In the genomic region with DNA sequence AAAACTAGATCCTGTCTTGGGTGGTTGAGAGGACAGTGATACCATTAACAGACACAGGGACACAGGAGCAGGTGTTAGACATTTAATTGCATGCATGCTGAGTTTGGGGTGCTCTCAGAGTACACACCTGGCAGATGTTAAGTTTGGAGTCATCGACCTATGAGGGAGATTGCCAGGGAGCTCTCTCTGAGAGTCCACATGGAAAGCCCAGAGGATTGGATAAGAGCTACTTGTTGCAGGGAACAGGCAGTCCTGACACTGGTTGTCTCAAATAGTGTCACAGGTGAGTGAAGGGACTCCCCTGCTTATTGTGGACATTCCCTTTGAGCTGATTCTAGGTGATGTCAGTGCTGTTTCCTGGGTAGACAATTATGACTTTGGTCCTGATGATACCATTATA, we compare ENCODE assay signal across 15 cellular contexts. TPM values are rescaled to one million over a fixed set of nuclear protein-coding genes. Genes with fewer than 3 reads are reported as not detected.
DNase-seq lines count a peak whose midpoint lies in the region; ATAC-seq and TF ChIP-seq lines count a peak whose summit lies in the region.
"Had no signal": no experiment of that assay in that cellular context is flagged by ENCODE, and none has a peak within 500 bp of the region (broad histone marks: within the 10 kb centered on the region; RNA-seq: fewer than 3 reads in every experiment).

No MANE protein-coding gene starts in this region.

- H3K27me3 ChIP-seq in BLaER1 treated with 17β-estradiol and CSF1 and Interleukin-3, amounts not matched to agents 10 nM and 100 nM, result no peaks in the 10 kb centered on the region
- no peaks in the 10 kb centered on the region for H3K27me3 ChIP-seq in CD4-positive, alpha-beta memory T cell (ENCODE audit: insufficient read depth, low read length)
- H3K27me3 ChIP-seq in liver (ENCODE audit: control insufficient read depth in 4 of 4, insufficient read depth in 4 of 4, low read length in 3 of 4), result no peaks in the 10 kb centered on the region
- H3K27me3 ChIP-seq: SJCRH30, tibial nerve had no signal

- H3K4me1 Mint-ChIP-seq in CD4-positive, alpha-beta memory T cell, result peaks cover 29 to 50% (median 36%) of the 10 kb centered on the region in 4 donors

- peak overlapping the region in 3 of 7 donors; percentile 28 to 70 (median 47) for H3K27ac Mint-ChIP-seq in CD4-positive, alpha-beta memory T cell
- H3K27ac Mint-ChIP-seq: T-helper 2 cell treated with Interferon-gamma antibody and Interleukin-4, amounts not matched to agents 5 μg/mL and 100 μg/mL, for 36 hours had no signal

- H3K9me3 Mint-ChIP-seq in CD4-positive, alpha-beta memory T cell, result no peaks in the 10 kb centered on the region
- H3K9me3 Mint-ChIP-seq: T-helper 2 cell treated with Interferon-gamma antibody and Interleukin-4, amounts not matched to agents 5 μg/mL and 100 μg/mL, for 36 hours had no signal

- no peaks in the 10 kb centered on the region for H3K27me3 Mint-ChIP-seq in CD4-positive, alpha-beta memory T cell

- CTCF ChIA-PET in CD4-positive, alpha-beta memory T cell (lab: Charles Lee; ENCODE audit: partially characterized antibody), result interaction anchor here (1.2 to 2.0 kb wide), 2 partner anchors 8 to 11 kb away, joined by 3 to 4 read pairs; no protein-coding TSS in a partner anchor

- H3K36me3 Mint-ChIP-seq in CD4-positive, alpha-beta memory T cell, result peaks cover 0 to 4% of the 10 kb centered on the region in 2 donors

- peaks cover 17 to 43% (median 29%) of the 10 kb centered on the region in 10 experiments for H3K4me1 ChIP-seq in BLaER1 treated with 17β-estradiol and CSF1 and Interleukin-3, amounts not matched to agents 10 nM and 100 nM
- H3K4me1 ChIP-seq in CD4-positive, alpha-beta memory T cell (ENCODE audit: insufficient read depth, low read length), result peaks cover 25% of the 10 kb centered on the region
- H3K4me1 ChIP-seq in liver (ENCODE audit: control insufficient read depth in 4 of 4, insufficient read depth in 4 of 4, low read length in 3 of 4), result peaks cover 7 to 56% (median 43%) of the 10 kb centered on the region in 4 donors

- 37% methylated on average over 1 of the region's 1 CpG for WGBS in liver

- no peak for DNase-seq in CD4-positive, alpha-beta memory T cell
- DNase-seq in NCI-H69 (lab: John Stamatoyannopoulos, UW) (peak; percentile 49), HuH-7.5 (ENCODE audit: low spot score) (no peak), T-helper 1 cell (no peak)
- DNase-seq: activated CD4-positive, CD25-positive, alpha-beta regulatory T cell treated with anti-CD3 and anti-CD28 coated beads, Interleukin-2, amount 50 U/mL, for 72 hours; DMS 273 treated with DMSO at 0.1 percent for 48 hours; KBM-7; psoas muscle; SJCRH30 had no signal

- no peaks in the 10 kb centered on the region for H3K9me3 ChIP-seq in BLaER1 treated with 17β-estradiol and CSF1 and Interleukin-3, amounts not matched to agents 10 nM and 100 nM (replicated peaks in 1 of 11)
- H3K9me3 ChIP-seq in CD4-positive, alpha-beta memory T cell (ENCODE audit: control insufficient read depth in 1 of 2, low read length in 2 of 2), result no peaks in the 10 kb centered on the region
- no peaks in the 10 kb centered on the region for H3K9me3 ChIP-seq in liver (ENCODE audit: control insufficient read depth in 4 of 4, low read length in 3 of 4)
- H3K9me3 ChIP-seq: psoas muscle, SJCRH30, tibial nerve had no signal

- POLR2A ChIA-PET in CD4-positive, alpha-beta memory T cell (lab: Charles Lee; ENCODE audit: partially characterized antibody), result interaction anchor here (4.2 kb wide), 1 partner anchor 66 kb away, joined by 28 read pairs; a partner anchor contains a TSS

- H3K4me3 ChIP-seq in BLaER1 treated with 17β-estradiol and CSF1 and Interleukin-3, amounts not matched to agents 10 nM and 100 nM, result no peak overlapping the region
- H3K4me3 ChIP-seq in CD4-positive, alpha-beta memory T cell (ENCODE audit: low read length in 2 of 2), result no peak overlapping the region
- peak overlapping the region; percentile 13 to 88 (median 14) for H3K4me3 ChIP-seq in liver (ENCODE audit: low read depth in 1 of 3, low read length in 3 of 3)
- H3K4me3 ChIP-seq: SJCRH30, tibial nerve had no signal

- ATAC-seq in HG03439 (IDR thresholded peaks at IDR 0.05; ENCODE audit: unreplicated experiment), result no peak
- no peak for ATAC-seq in HG03457 (IDR thresholded peaks at IDR 0.05; ENCODE audit: unreplicated experiment)
- ATAC-seq: psoas muscle had no signal

- peaks cover 23 to 73% (median 45%) of the 10 kb centered on the region in 11 experiments; a peak in 18 of 22 replicates for H4K20me1 ChIP-seq in BLaER1 treated with 17β-estradiol and CSF1 and Interleukin-3, amounts not matched to agents 10 nM and 100 nM

- no peak overlapping the region for H3K27ac ChIP-seq in BLaER1 treated with 17β-estradiol and CSF1 and Interleukin-3, amounts not matched to agents 10 nM and 100 nM
- no peak overlapping the region for H3K27ac ChIP-seq in CD4-positive, alpha-beta memory T cell (ENCODE audit: low read depth, low read length)
- peak overlapping the region; percentile 81 to 86 for H3K27ac ChIP-seq in liver (ENCODE audit: low read depth in 1 of 2, low read length in 2 of 2)
- H3K27ac ChIP-seq: psoas muscle, SJCRH30, tibial nerve had no signal

- H3K36me3 ChIP-seq in BLaER1 treated with 17β-estradiol and CSF1 and Interleukin-3, amounts not matched to agents 10 nM and 100 nM, result peaks cover 0 to 9% (median 0%) of the 10 kb centered on the region in 11 experiments; a peak in 4 of 22 replicates
- H3K36me3 ChIP-seq in CD4-positive, alpha-beta memory T cell (ENCODE audit: insufficient read depth, low read length), result no peaks in the 10 kb centered on the region
- no peaks in the 10 kb centered on the region for H3K36me3 ChIP-seq in liver (ENCODE audit: control insufficient read depth in 4 of 4, insufficient read depth in 3 of 4, low read depth in 1 of 4, low read length in 3 of 4)
- H3K36me3 ChIP-seq: SJCRH30 had no signal

- peak overlapping the region in 5 of 8 donors; percentile 20 to 90 (median 38) for H3K4me3 Mint-ChIP-seq in CD4-positive, alpha-beta memory T cell
- H3K4me3 Mint-ChIP-seq: T-helper 2 cell treated with Interferon-gamma antibody and Interleukin-4, amounts not matched to agents 5 μg/mL and 100 μg/mL, for 36 hours had no signal

- TF ChIP-seq RAD21 in liver (IDR thresholded peaks at IDR 0.05), result peak in 1 of 2 donors; percentile 4

- TF ChIP-seq CTCF in liver (IDR thresholded peaks at IDR 0.05; ENCODE audit: low read depth, low read length, missing input control), result no peak

- H3K9ac ChIP-seq in BLaER1 treated with 17β-estradiol and CSF1 and Interleukin-3, amounts not matched to agents 10 nM and 100 nM, result no peak overlapping the region
- H3K9ac ChIP-seq in liver (ENCODE audit: low read depth in 1 of 2, low read length in 2 of 2), result no peak overlapping the region

- intact Hi-C loops in CD4-positive, alpha-beta memory T cell (cut with micrococcal nuclease), result no loop called here

- H3K4me2 ChIP-seq in BLaER1 treated with 17β-estradiol and CSF1 and Interleukin-3, amounts not matched to agents 10 nM and 100 nM, result peak overlapping the region in 6 of 11 experiments; percentile 5 to 97 (median 93); a peak in 8 of 22 replicates

TF ChIP-seq in liver, 16 proteins besides CTCF, POLR2A, EP300 and RAD21:
- TF ChIP-seq RXRA (IDR thresholded peaks at IDR 0.05) (peak; percentile 52 to 58), HNF4G (IDR thresholded peaks at IDR 0.05) (peak; percentile 15), SP1 (IDR thresholded peaks at IDR 0.05) (peak; percentile 44), HNF4A (conservative IDR thresholded peaks at IDR 0.05) (peak in 1 of 2 donors; percentile 34)
- TF ChIP-seq, protein P1, sequence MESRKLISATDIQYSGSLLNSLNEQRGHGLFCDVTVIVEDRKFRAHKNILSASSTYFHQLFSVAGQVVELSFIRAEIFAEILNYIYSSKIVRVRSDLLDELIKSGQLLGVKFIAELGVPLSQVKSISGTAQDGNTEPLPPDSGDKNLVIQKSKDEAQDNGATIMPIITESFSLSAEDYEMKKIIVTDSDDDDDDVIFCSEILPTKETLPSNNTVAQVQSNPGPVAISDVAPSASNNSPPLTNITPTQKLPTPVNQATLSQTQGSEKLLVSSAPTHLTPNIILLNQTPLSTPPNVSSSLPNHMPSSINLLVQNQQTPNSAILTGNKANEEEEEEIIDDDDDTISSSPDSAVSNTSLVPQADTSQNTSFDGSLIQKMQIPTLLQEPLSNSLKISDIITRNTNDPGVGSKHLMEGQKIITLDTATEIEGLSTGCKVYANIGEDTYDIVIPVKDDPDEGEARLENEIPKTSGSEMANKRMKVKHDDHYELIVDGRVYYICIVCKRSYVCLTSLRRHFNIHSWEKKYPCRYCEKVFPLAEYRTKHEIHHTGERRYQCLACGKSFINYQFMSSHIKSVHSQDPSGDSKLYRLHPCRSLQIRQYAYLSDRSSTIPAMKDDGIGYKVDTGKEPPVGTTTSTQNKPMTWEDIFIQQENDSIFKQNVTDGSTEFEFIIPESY (IDR thresholded peaks at IDR 0.05), result no peak
- TF ChIP-seq, protein P2, sequence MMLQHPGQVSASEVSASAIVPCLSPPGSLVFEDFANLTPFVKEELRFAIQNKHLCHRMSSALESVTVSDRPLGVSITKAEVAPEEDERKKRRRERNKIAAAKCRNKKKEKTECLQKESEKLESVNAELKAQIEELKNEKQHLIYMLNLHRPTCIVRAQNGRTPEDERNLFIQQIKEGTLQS (IDR thresholded peaks at IDR 0.05), result no peak

RNA-seq across cellular contexts. Expression of a gene that starts 3.1 kb away (rescaled TPM):
- 10 to 100 TPM; 12.4 to 12.5 TPM for total RNA-seq in CD4-positive, alpha-beta memory T cell
- polyA plus RNA-seq in CD4-positive, alpha-beta memory T cell, result 1 to 10 TPM; 4.0 to 7.8 TPM
- 100 to 1,000 TPM in 1 of 2 donors, 10 to 100 TPM in 1; 57.4 to 104 TPM for total RNA-seq in liver
- polyA plus RNA-seq in liver, result 10 to 100 TPM in 1 of 2 donors, 1 to 10 TPM in 1; 8.4 to 34.6 TPM

Comparison
In these comparisons a context has a peak if more than half of its experiments do, and no peak if none do; other contexts are left out.
1. H3K27ac ChIP-seq: peak in liver (2 of 2); none in BLaER1 treated with 17β-estradiol and CSF1 and Interleukin-3, amounts not matched to agents 10 nM and 100 nM (0 of 11) and CD4-positive, alpha-beta memory T cell (single experiment).
2. H3K4me3 ChIP-seq: peak in liver (3 of 3); none in BLaER1 treated with 17β-estradiol and CSF1 and Interleukin-3, amounts not matched to agents 10 nM and 100 nM (0 of 10) and CD4-positive, alpha-beta memory T cell (0 of 2).
3. RNA of a gene that starts 3.1 kb away (total RNA-seq): 57.4 to 104 TPM in liver; 12.4 to 12.5 TPM in CD4-positive, alpha-beta memory T cell; every median in the first group is over 4 times any median in the second.